In genomic region chr19:35843676-35844481, GRCh38 we compare ENCODE assay signal across 16 cellular contexts. TPM values are rescaled to one million over a fixed set of nuclear protein-coding genes. Genes with fewer than 3 reads are reported as not detected.
A peak's percentile ranks its signal among the peaks of the same experiment; 100 is the strongest.
DNase-seq lines count a peak whose midpoint lies in the region; ATAC-seq and TF ChIP-seq lines count a peak whose summit lies in the region.
"Had no signal": no experiment of that assay in that cellular context is flagged by ENCODE, and none has a peak within 500 bp of the region (broad histone marks: within the 10 kb centered on the region; RNA-seq: fewer than 3 reads in every experiment).

No MANE protein-coding gene starts in this region.

- in situ Hi-C loops in SK-MEL-5 (cut with HindIII; ENCODE audit: low pct_unique_long_range_greater_than_20kb, low sequenced_read_pairs) = no loop called here

- no peak overlapping the region for H3K27ac ChIP-seq in A673 (ENCODE audit: low read depth, low read length, poor library complexity, severe bottlenecking)
- H3K27ac ChIP-seq: tibial artery had no signal

- H3K9me3 ChIP-seq in A673 (ENCODE audit: low read depth, low read length, poor library complexity, severe bottlenecking) = no peaks in the 10 kb centered on the region

- CTCF ChIA-PET in A673 (lab: Charles Lee) = no interaction called here

- no peak for ATAC-seq in GM18520 (IDR thresholded peaks at IDR 0.05; ENCODE audit: unreplicated experiment)

- peak; percentile 77 for DNase-seq in A673 (ENCODE audit: low spot score)
- DNase-seq in EL = peak; percentile 27
- peak; percentile 79 for DNase-seq in SK-MEL-5 (ENCODE audit: low read depth, low spot score)
- peak; percentile 96 for DNase-seq in iPS-NIHi7 (ENCODE audit: extremely low spot score)
- no peak for DNase-seq in NCI-H1092 (lab: John Stamatoyannopoulos, UW)
- no peak for DNase-seq in Ammon's horn (ENCODE audit: low spot score)
- no peak for DNase-seq in NCI-H1930 (lab: John Stamatoyannopoulos, UW)
- DNase-seq: CD4-positive, CD25-positive, alpha-beta regulatory T cell; HCEC 1CT; head of caudate nucleus; stimulated activated CD4-positive, alpha-beta T cell treated with anti-CD3 and anti-CD28 coated beads, Interleukin-4, amount 100 ng/mL, for 4 hours; tibial artery had no signal

- H3K4me1 ChIP-seq in A673 (ENCODE audit: insufficient read depth, low read length, poor library complexity, severe bottlenecking) = no peaks in the 10 kb centered on the region

- POLR2A ChIA-PET in A673 (lab: Charles Lee; ENCODE audit: low non-redundant PET) = no interaction called here

- intact Hi-C loops in A673 (cut with micrococcal nuclease; ENCODE audit: unreplicated experiment) = no loop called here

- BruUV-seq in A673 (replicated peaks; lab: Mats Ljungman, UMichigan) = no TSS peak

- no peak for TF ChIP-seq CTCF in A673 (conservative IDR thresholded peaks at IDR 0.05; ENCODE audit: low read depth, low read length)

- H3K27me3 ChIP-seq in A673 (replicated peaks; ENCODE audit: insufficient read depth, low read depth, low read length, poor library complexity) = peaks cover 58% of the 10 kb centered on the region

- no peaks in the 10 kb centered on the region for H3K36me3 ChIP-seq in A673 (ENCODE audit: insufficient read depth, low read length, poor library complexity, severe bottlenecking)
- H3K36me3 ChIP-seq: tibial artery had no signal

- no peak overlapping the region for H3K4me3 ChIP-seq in A673 (ENCODE audit: low read depth, low read length, poor library complexity, severe bottlenecking)
- H3K4me3 ChIP-seq: tibial artery had no signal

RNA-seq across cellular contexts. Expression of gene NPHS1, which starts 8.4 kb away (rescaled TPM):
- not detected in 2 replicates for total RNA-seq in A673 (2021)
- not detected in 2 replicates for total RNA-seq in SK-MEL-5 (2014; rRNA removed; shearing (Covaris generic))
- polyA plus RNA-seq in SK-MEL-5 (2015; cell fraction: cytosol; rRNA removed) = 0.07 TPM in 1 of 2 replicates, not detected in the other
- polyA plus RNA-seq in SK-MEL-5 (2015; cell fraction: nucleus; rRNA removed) = 0.14 TPM in 1 of 2 replicates, not detected in the other
- total RNA-seq: CD4-positive, CD25-positive, alpha-beta regulatory T cell; dermis microvascular lymphatic vessel endothelial cell; neural crest cell had no signal
- polyA plus RNA-seq: CD4-positive, CD25-positive, alpha-beta regulatory T cell had no signal

RNA-seq across cellular contexts. Expression of gene KIRREL2, which starts 12.8 kb away (rescaled TPM):
- total RNA-seq in A673 (2021) = 0.15 and 0.17 TPM in 2 replicates
- total RNA-seq in SK-MEL-5 (2014; rRNA removed; shearing (Covaris generic)) = 1.7 and 2.4 TPM in 2 replicates
- polyA plus RNA-seq in SK-MEL-5 (2015; cell fraction: cytosol; rRNA removed) = 2.0 TPM in 2 replicates
- 0.39 and 0.89 TPM in 2 replicates for polyA plus RNA-seq in SK-MEL-5 (2015; cell fraction: nucleus; rRNA removed)
- total RNA-seq: CD4-positive, CD25-positive, alpha-beta regulatory T cell; dermis microvascular lymphatic vessel endothelial cell had no signal
- polyA plus RNA-seq: CD4-positive, CD25-positive, alpha-beta regulatory T cell had no signal

RNA-seq across cellular contexts. Expression of gene APLP1, which starts 24.5 kb away (rescaled TPM):
- 13.9 and 14.9 TPM in 2 replicates for total RNA-seq in A673 (2021)
- total RNA-seq in SK-MEL-5 (2014; rRNA removed; shearing (Covaris generic)) = 9.2 and 13.5 TPM in 2 replicates
- polyA plus RNA-seq in SK-MEL-5 (2015; cell fraction: cytosol; rRNA removed) = 35.6 and 55.6 TPM in 2 replicates
- 12.0 and 12.6 TPM in 2 replicates for polyA plus RNA-seq in SK-MEL-5 (2015; cell fraction: nucleus; rRNA removed)
- total RNA-seq: CD4-positive, CD25-positive, alpha-beta regulatory T cell had no signal
- polyA plus RNA-seq: CD4-positive, CD25-positive, alpha-beta regulatory T cell had no signal

RNA-seq across cellular contexts. Expression of gene PRODH2, which starts 31.2 kb away (rescaled TPM):
- not detected in 2 replicates for total RNA-seq in A673 (2021)
- total RNA-seq in SK-MEL-5 (2014; rRNA removed; shearing (Covaris generic)) = not detected in 2 replicates
- polyA plus RNA-seq in SK-MEL-5 (2015; cell fraction: cytosol; rRNA removed) = not detected in 2 replicates
- polyA plus RNA-seq in SK-MEL-5 (2015; cell fraction: nucleus; rRNA removed) = not detected in 2 replicates
- total RNA-seq: activated T-helper 1 cell treated with anti-CD3 and anti-CD28 coated beads, Interleukin-12 subunit alpha, Interleukin-12 subunit beta, Interleukin-2, Interleukin-4 antibody, amounts not matched to agents 30 ng/mL and 10 ng/mL and 1 ng/mL, durations not matched to agents 14 hours and 24 hours and 36 hours; CD4-positive, CD25-positive, alpha-beta regulatory T cell; dermis microvascular lymphatic vessel endothelial cell; neural crest cell had no signal
- polyA plus RNA-seq: CD4-positive, CD25-positive, alpha-beta regulatory T cell had no signal

RNA-seq across cellular contexts. Expression of gene NFKBID, which starts 56.5 kb away (rescaled TPM):
- total RNA-seq in A673 (2021) = 14.9 and 18.0 TPM in 2 replicates
- 1.1 and 1.9 TPM in 2 replicates for total RNA-seq in SK-MEL-5 (2014; rRNA removed; shearing (Covaris generic))
- 1.6 and 1.9 TPM in 2 replicates for polyA plus RNA-seq in SK-MEL-5 (2015; cell fraction: cytosol; rRNA removed)
- polyA plus RNA-seq in SK-MEL-5 (2015; cell fraction: nucleus; rRNA removed) = 17.7 and 27.1 TPM in 2 replicates

Comparison
In these comparisons a context has a peak if more than half of its experiments do, and no peak if none do; other contexts are left out.
1. DNase-seq: peak in A673 (single experiment), EL (single experiment), SK-MEL-5 (single experiment) and iPS-NIHi7 (single experiment); none in NCI-H1092 (single experiment), Ammon's horn (single experiment) and NCI-H1930 (0 of 2).